ENCODE assay signal across 12 cellular contexts in genomic region chr11:36037031-36037430, GRCh38.
DNase-seq lines count a peak whose midpoint lies in the region; ATAC-seq and TF ChIP-seq lines count a peak whose summit lies in the region.
"Had no signal": no experiment of that assay in that cellular context is flagged by ENCODE, and none has a peak within 500 bp of the region (broad histone marks: within the 10 kb centered on the region; RNA-seq: fewer than 3 reads in every experiment).

No MANE protein-coding gene starts in this region.

- no peaks in the 10 kb centered on the region for H3K9me3 ChIP-seq in left ventricle myocardium inferior (replicated peaks)
- H3K9me3 ChIP-seq: Peyer's patch had no signal

- H3K27me3 ChIP-seq in left ventricle myocardium inferior (ENCODE audit: low read depth), result peaks cover 5% of the 10 kb centered on the region
- H3K27me3 ChIP-seq: Peyer's patch had no signal

- H3K4me1 ChIP-seq in left ventricle myocardium inferior, result peaks cover 10% of the 10 kb centered on the region
- H3K4me1 ChIP-seq: Peyer's patch had no signal

- DNase-seq in HFFc6, result peak; percentile 10
- peak; percentile 58 for DNase-seq in amniotic epithelial cell (ENCODE audit: low read depth)
- DNase-seq in left ventricle myocardium inferior, result peak; percentile 32
- DNase-seq in stimulated activated effector memory CD8-positive, alpha-beta T cell treated with anti-CD3 and anti-CD28 coated beads, Interleukin-12 subunit alpha, Interleukin-12 subunit beta, amount 100 ng/mL, for 72 hours (ENCODE audit: low spot score in 2 of 2), result no peak
- no peak for DNase-seq in germinal center (ENCODE audit: low spot score)
- DNase-seq in SKM-1 (lab: John Stamatoyannopoulos, UW; ENCODE audit: unreplicated experiment), result no peak
- DNase-seq: central memory CD4-positive, alpha-beta T cell; erythroblast; Peyer's patch; T1000 had no signal

- H3K36me3 Mint-ChIP-seq in HFFc6 (ENCODE audit: low read depth), result peaks cover 17% of the 10 kb centered on the region; the same call in 1 of the 2 replicates
- H3K36me3 Mint-ChIP-seq in stimulated activated effector memory CD8-positive, alpha-beta T cell treated with anti-CD3 and anti-CD28 coated beads, Interleukin-12 subunit alpha, Interleukin-12 subunit beta, amount 100 ng/mL, for 72 hours, result no peaks in the 10 kb centered on the region

- no peaks in the 10 kb centered on the region for H3K36me3 ChIP-seq in left ventricle myocardium inferior
- H3K36me3 ChIP-seq: Peyer's patch had no signal

- no peak overlapping the region for H3K4me3 Mint-ChIP-seq in HFFc6
- H3K4me3 Mint-ChIP-seq in stimulated activated effector memory CD8-positive, alpha-beta T cell treated with anti-CD3 and anti-CD28 coated beads, Interleukin-12 subunit alpha, Interleukin-12 subunit beta, amount 100 ng/mL, for 72 hours, result no peak overlapping the region
- H3K4me3 Mint-ChIP-seq: GM23338 had no signal

- no peaks in the 10 kb centered on the region for H3K9me3 Mint-ChIP-seq in HFFc6
- H3K9me3 Mint-ChIP-seq in stimulated activated effector memory CD8-positive, alpha-beta T cell treated with anti-CD3 and anti-CD28 coated beads, Interleukin-12 subunit alpha, Interleukin-12 subunit beta, amount 100 ng/mL, for 72 hours, result no peaks in the 10 kb centered on the region

- peaks cover 48% of the 10 kb centered on the region for H3K4me1 Mint-ChIP-seq in HFFc6 (ENCODE audit: low read depth)
- no peaks in the 10 kb centered on the region for H3K4me1 Mint-ChIP-seq in stimulated activated effector memory CD8-positive, alpha-beta T cell treated with anti-CD3 and anti-CD28 coated beads, Interleukin-12 subunit alpha, Interleukin-12 subunit beta, amount 100 ng/mL, for 72 hours

- H3K27ac ChIP-seq in left ventricle myocardium inferior (replicated peaks), result no peak overlapping the region
- H3K27ac ChIP-seq: Peyer's patch had no signal

- 0 out of 2 replicates have a peak overlapping the region, but pooled peaks have one; percentile 52 for H3K27ac Mint-ChIP-seq in HFFc6
- no peak overlapping the region for H3K27ac Mint-ChIP-seq in stimulated activated effector memory CD8-positive, alpha-beta T cell treated with anti-CD3 and anti-CD28 coated beads, Interleukin-12 subunit alpha, Interleukin-12 subunit beta, amount 100 ng/mL, for 72 hours
- H3K27ac Mint-ChIP-seq: GM23338 had no signal

- H3K27me3 Mint-ChIP-seq in HFFc6 (ENCODE audit: insufficient read depth), result no peaks in the 10 kb centered on the region

- H3K4me3 ChIP-seq in left ventricle myocardium inferior, result no peak overlapping the region
- H3K4me3 ChIP-seq: GM23338, Peyer's patch had no signal

- ATAC-seq in stimulated activated effector memory CD8-positive, alpha-beta T cell treated with anti-CD3 and anti-CD28 coated beads, Interleukin-12 subunit alpha, Interleukin-12 subunit beta, amount 100 ng/mL, for 72 hours, result peak; percentile 48
- no peak for ATAC-seq in activated CD4-positive, CD25-positive, alpha-beta regulatory T cell treated with anti-CD3 and anti-CD28 coated beads, Interleukin-2, amount 50 U/mL, for 24 hours
- ATAC-seq: GM23338 had no signal

- intact Hi-C loops in left ventricle myocardium inferior (cut with micrococcal nuclease), result no loop called here

- TF ChIP-seq CTCF in HFFc6 (IDR thresholded peaks at IDR 0.05), result no peak
- TF ChIP-seq CTCF in left ventricle myocardium inferior (IDR thresholded peaks at IDR 0.05; ENCODE audit: borderline replicate concordance), result no peak

Comparison
In these comparisons a context has a peak if more than half of its experiments do, and no peak if none do; other contexts are left out.
1. DNase-seq: peak in HFFc6 (single experiment), amniotic epithelial cell (single experiment) and left ventricle myocardium inferior (single experiment); none in stimulated activated effector memory CD8-positive, alpha-beta T cell treated with anti-CD3 and anti-CD28 coated beads, Interleukin-12 subunit alpha, Interleukin-12 subunit beta, amount 100 ng/mL, for 72 hours (0 of 2), germinal center (single experiment) and SKM-1 (single experiment).